In the genomic region with DNA sequence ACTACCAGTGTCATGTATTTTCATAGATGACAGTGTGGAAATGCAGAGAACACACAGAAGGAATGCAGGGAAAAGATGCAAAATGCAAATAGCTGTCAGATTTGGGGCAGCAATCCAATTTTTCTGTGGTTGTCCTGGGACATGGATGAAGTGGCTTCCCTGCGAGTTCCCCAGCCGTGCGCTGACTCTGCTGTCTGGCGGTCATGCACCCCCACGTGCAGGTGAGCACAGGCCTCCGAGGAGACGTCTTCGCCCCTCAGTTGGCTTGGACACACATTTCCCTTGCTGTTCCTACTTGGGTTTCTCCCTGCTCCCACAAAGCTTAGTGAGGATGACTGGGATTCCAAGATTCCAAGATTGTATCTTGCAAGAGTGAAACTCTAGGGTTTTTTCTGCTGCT, we compare ENCODE assay signal across 3 cellular contexts.
A peak's percentile ranks its signal among the peaks of the same experiment; 100 is the strongest.
TF ChIP-seq lines count a peak whose summit lies in the region.

No MANE protein-coding gene starts in this region.

TF ChIP-seq in SK-N-SH, 30 proteins besides CTCF, POLR2A, EP300 and RAD21:
- no peak for TF ChIP-seq TAF1 (IDR thresholded peaks at IDR 0.05; ENCODE audit: borderline replicate concordance, low read depth, low read length)
- TF ChIP-seq SIN3A (IDR thresholded peaks at IDR 0.05; ENCODE audit: borderline replicate concordance, low read depth, low read length): no peak
- TF ChIP-seq SMC3 (IDR thresholded peaks at IDR 0.05; ENCODE audit: low read depth, low read length): no peak
- TF ChIP-seq FOSL2 (IDR thresholded peaks at IDR 0.05; ENCODE audit: borderline replicate concordance, low read depth): no peak
- no peak for TF ChIP-seq FOXM1 (IDR thresholded peaks at IDR 0.05; ENCODE audit: low read depth)
- TF ChIP-seq, protein P1, sequence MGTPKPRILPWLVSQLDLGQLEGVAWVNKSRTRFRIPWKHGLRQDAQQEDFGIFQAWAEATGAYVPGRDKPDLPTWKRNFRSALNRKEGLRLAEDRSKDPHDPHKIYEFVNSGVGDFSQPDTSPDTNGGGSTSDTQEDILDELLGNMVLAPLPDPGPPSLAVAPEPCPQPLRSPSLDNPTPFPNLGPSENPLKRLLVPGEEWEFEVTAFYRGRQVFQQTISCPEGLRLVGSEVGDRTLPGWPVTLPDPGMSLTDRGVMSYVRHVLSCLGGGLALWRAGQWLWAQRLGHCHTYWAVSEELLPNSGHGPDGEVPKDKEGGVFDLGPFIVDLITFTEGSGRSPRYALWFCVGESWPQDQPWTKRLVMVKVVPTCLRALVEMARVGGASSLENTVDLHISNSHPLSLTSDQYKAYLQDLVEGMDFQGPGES (IDR thresholded peaks at IDR 0.05; ENCODE audit: low read depth, low read length): no peak
- TF ChIP-seq, protein P2, sequence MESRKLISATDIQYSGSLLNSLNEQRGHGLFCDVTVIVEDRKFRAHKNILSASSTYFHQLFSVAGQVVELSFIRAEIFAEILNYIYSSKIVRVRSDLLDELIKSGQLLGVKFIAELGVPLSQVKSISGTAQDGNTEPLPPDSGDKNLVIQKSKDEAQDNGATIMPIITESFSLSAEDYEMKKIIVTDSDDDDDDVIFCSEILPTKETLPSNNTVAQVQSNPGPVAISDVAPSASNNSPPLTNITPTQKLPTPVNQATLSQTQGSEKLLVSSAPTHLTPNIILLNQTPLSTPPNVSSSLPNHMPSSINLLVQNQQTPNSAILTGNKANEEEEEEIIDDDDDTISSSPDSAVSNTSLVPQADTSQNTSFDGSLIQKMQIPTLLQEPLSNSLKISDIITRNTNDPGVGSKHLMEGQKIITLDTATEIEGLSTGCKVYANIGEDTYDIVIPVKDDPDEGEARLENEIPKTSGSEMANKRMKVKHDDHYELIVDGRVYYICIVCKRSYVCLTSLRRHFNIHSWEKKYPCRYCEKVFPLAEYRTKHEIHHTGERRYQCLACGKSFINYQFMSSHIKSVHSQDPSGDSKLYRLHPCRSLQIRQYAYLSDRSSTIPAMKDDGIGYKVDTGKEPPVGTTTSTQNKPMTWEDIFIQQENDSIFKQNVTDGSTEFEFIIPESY (IDR thresholded peaks at IDR 0.05; ENCODE audit: borderline replicate concordance, low read depth): no peak
- no peak for TF ChIP-seq NRF1 (IDR thresholded peaks at IDR 0.05; ENCODE audit: low read depth, low read length)
- TF ChIP-seq CHD2 (IDR thresholded peaks at IDR 0.05; ENCODE audit: low read length, partially characterized antibody): no peak
- TF ChIP-seq ELF1 (IDR thresholded peaks at IDR 0.05): no peak
- no peak for TF ChIP-seq RCOR1 (IDR thresholded peaks at IDR 0.05; ENCODE audit: low read length)
- TF ChIP-seq TCF12 (IDR thresholded peaks at IDR 0.05): no peak
- TF ChIP-seq NFIC (IDR thresholded peaks at IDR 0.05; ENCODE audit: borderline replicate concordance): no peak

TF ChIP-seq in SK-N-SH treated with all-trans-retinoic acid at 6 μM for 48 hours, 23 proteins besides CTCF, POLR2A, EP300 and RAD21:
- TF ChIP-seq ARNTL (CRISPR knock-in tag; IDR thresholded peaks at IDR 0.05; ENCODE audit: borderline replicate concordance, low read depth): no peak
- TF ChIP-seq, protein P3, sequence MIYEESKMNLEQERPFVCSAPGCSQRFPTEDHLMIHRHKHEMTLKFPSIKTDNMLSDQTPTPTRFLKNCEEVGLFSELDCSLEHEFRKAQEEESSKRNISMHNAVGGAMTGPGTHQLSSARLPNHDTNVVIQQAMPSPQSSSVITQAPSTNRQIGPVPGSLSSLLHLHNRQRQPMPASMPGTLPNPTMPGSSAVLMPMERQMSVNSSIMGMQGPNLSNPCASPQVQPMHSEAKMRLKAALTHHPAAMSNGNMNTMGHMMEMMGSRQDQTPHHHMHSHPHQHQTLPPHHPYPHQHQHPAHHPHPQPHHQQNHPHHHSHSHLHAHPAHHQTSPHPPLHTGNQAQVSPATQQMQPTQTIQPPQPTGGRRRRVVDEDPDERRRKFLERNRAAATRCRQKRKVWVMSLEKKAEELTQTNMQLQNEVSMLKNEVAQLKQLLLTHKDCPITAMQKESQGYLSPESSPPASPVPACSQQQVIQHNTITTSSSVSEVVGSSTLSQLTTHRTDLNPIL (CRISPR knock-in tag; IDR thresholded peaks at IDR 0.05; ENCODE audit: low read depth): no peak
- TF ChIP-seq ZNF565 (CRISPR knock-in tag; conservative IDR thresholded peaks at IDR 0.05; ENCODE audit: low read depth): no peak
- no peak for TF ChIP-seq ZFP30 (CRISPR knock-in tag; IDR thresholded peaks at IDR 0.05)
- TF ChIP-seq BACH2 (CRISPR knock-in tag; IDR thresholded peaks at IDR 0.05; ENCODE audit: borderline replicate concordance): no peak
TF ChIP-seq in SK-N-SH treated with all-trans-retinoic acid at 6 μM for 48 hours: peak in this region for 0.

TF ChIP-seq in K562, 482 proteins besides CTCF, POLR2A, EP300 and RAD21:
- no peak for TF ChIP-seq FOXA1 (IDR thresholded peaks at IDR 0.05; ENCODE audit: borderline replicate concordance)
- no peak for TF ChIP-seq RBM39 (optimal IDR thresholded peaks at IDR 0.05; ENCODE audit: low read depth, low read length)
- TF ChIP-seq, protein P2 (CRISPR knock-in tag; IDR thresholded peaks at IDR 0.05): peak; percentile 82
- no peak for TF ChIP-seq TOE1 (IDR thresholded peaks at IDR 0.05; ENCODE audit: borderline replicate concordance)
- TF ChIP-seq TOE1 (CRISPR knock-in tag; IDR thresholded peaks at IDR 0.05; ENCODE audit: borderline replicate concordance, low read depth): no peak
